In genomic region chr22:23418159-23418788, GRCh38 we compare ENCODE assay signal across 24 cellular contexts.
DNase-seq lines count a peak whose midpoint lies in the region; ATAC-seq, FAIRE-seq and TF ChIP-seq lines count a peak whose summit lies in the region.
"Had no signal": no experiment of that assay in that cellular context is flagged by ENCODE, and none has a peak within 500 bp of the region (broad histone marks: within the 10 kb centered on the region; RNA-seq: fewer than 3 reads in every experiment).

No MANE protein-coding gene starts in this region.

- peak; percentile 92 for DNase-seq in amniotic epithelial cell (ENCODE audit: low read depth)
- DNase-seq in coronary artery (ENCODE audit: low spot score), result peak; percentile 53
- no peak for DNase-seq in mesothelial cell of epicardium (ENCODE audit: low spot score in 2 of 2, unreplicated experiment in 2 of 2)
- DNase-seq in stimulated activated naive B cell treated with anti-CD40 and anti-IgM and Interleukin-4, amounts not matched to agents 10 μg/mL and 1 μg/mL and 100 μg/mL, for 72 hours, result no peak
- no peak for DNase-seq in natural killer cell treated with Interleukin-12 subunit alpha and Interleukin-12 subunit beta and Interleukin-15 and Interleukin-18, amount 100 ng/mL, for 72 hours (ENCODE audit: low spot score)
- DNase-seq in GM03348 (ENCODE audit: low spot score), result no peak
- DNase-seq in GM12891 (ENCODE audit: insufficient read length, low spot score), result no peak
- DNase-seq: CD4-positive, alpha-beta T cell; COR-L47; DMS79 treated with DMSO at 0.1 percent for 48 hours; GM23248; KBM-7; NCI-H1092 treated with DMSO at 0.1 percent for 48 hours; NCI-H1436 treated with DMSO at 0.1 percent for 48 hours; NCI-H2029; NCI-H2227 treated with DMSO at 0.1 percent for 48 hours; NCI-H510A; PC-9; RPMI8226; SHP77 had no signal

- no peak overlapping the region for H3K4me3 ChIP-seq in coronary artery
- H3K4me3 ChIP-seq: BLaER1, GM12878, GM23248, HAP-1, PC-9 had no signal

- FAIRE-seq in GM12891 (lab: Jason Lieb, UNC), result no peak
- FAIRE-seq: GM12878 had no signal

- no peak for TF ChIP-seq CTCF in coronary artery (IDR thresholded peaks at IDR 0.05)
- TF ChIP-seq CTCF in mesothelial cell of epicardium (IDR thresholded peaks at IDR 0.05; ENCODE audit: unreplicated experiment), result no peak

- no peak overlapping the region for H3K4me3 Mint-ChIP-seq in mesothelial cell of epicardium
- no peak overlapping the region for H3K4me3 Mint-ChIP-seq in stimulated activated naive B cell treated with anti-CD40 and anti-IgM and Interleukin-4, amounts not matched to agents 10 μg/mL and 1 μg/mL and 100 μg/mL, for 72 hours
- H3K4me3 Mint-ChIP-seq in natural killer cell treated with Interleukin-12 subunit alpha and Interleukin-12 subunit beta and Interleukin-15 and Interleukin-18, amount 100 ng/mL, for 72 hours, result no peak overlapping the region
- H3K4me3 Mint-ChIP-seq: CD4-positive, alpha-beta T cell had no signal

- H3K4me1 Mint-ChIP-seq in mesothelial cell of epicardium, result peaks cover 53% of the 10 kb centered on the region
- peaks cover 2 to 9% of the 10 kb centered on the region in 2 donors for H3K4me1 Mint-ChIP-seq in stimulated activated naive B cell treated with anti-CD40 and anti-IgM and Interleukin-4, amounts not matched to agents 10 μg/mL and 1 μg/mL and 100 μg/mL, for 72 hours
- peaks cover 0 to 2% of the 10 kb centered on the region in 2 donors for H3K4me1 Mint-ChIP-seq in natural killer cell treated with Interleukin-12 subunit alpha and Interleukin-12 subunit beta and Interleukin-15 and Interleukin-18, amount 100 ng/mL, for 72 hours (ENCODE audit: low read depth in 2 of 2)

- no peak for TF ChIP-seq POLR2A in GM12891 (IDR thresholded peaks at IDR 0.05; ENCODE audit: low read depth, low read length)

- no peaks in the 10 kb centered on the region for H3K36me3 Mint-ChIP-seq in mesothelial cell of epicardium
- no peaks in the 10 kb centered on the region for H3K36me3 Mint-ChIP-seq in stimulated activated naive B cell treated with anti-CD40 and anti-IgM and Interleukin-4, amounts not matched to agents 10 μg/mL and 1 μg/mL and 100 μg/mL, for 72 hours
- no peaks in the 10 kb centered on the region for H3K36me3 Mint-ChIP-seq in natural killer cell treated with Interleukin-12 subunit alpha and Interleukin-12 subunit beta and Interleukin-15 and Interleukin-18, amount 100 ng/mL, for 72 hours

- H3K27ac Mint-ChIP-seq in mesothelial cell of epicardium, result peak overlapping the region; percentile 39
- peak overlapping the region; percentile 57 for H3K27ac Mint-ChIP-seq in stimulated activated naive B cell treated with anti-CD40 and anti-IgM and Interleukin-4, amounts not matched to agents 10 μg/mL and 1 μg/mL and 100 μg/mL, for 72 hours
- H3K27ac Mint-ChIP-seq in natural killer cell treated with Interleukin-12 subunit alpha and Interleukin-12 subunit beta and Interleukin-15 and Interleukin-18, amount 100 ng/mL, for 72 hours, result no peak overlapping the region
- H3K27ac Mint-ChIP-seq: CD4-positive, alpha-beta T cell had no signal

- no peak overlapping the region for H3K27ac ChIP-seq in coronary artery
- H3K27ac ChIP-seq: BLaER1, GM23248, HL-60, PC-9 had no signal

- no peaks in the 10 kb centered on the region for H3K27me3 Mint-ChIP-seq in mesothelial cell of epicardium (ENCODE audit: low read depth)
- H3K27me3 Mint-ChIP-seq in stimulated activated naive B cell treated with anti-CD40 and anti-IgM and Interleukin-4, amounts not matched to agents 10 μg/mL and 1 μg/mL and 100 μg/mL, for 72 hours, result peaks cover 0 to 6% of the 10 kb centered on the region in 2 donors
- H3K27me3 Mint-ChIP-seq in natural killer cell treated with Interleukin-12 subunit alpha and Interleukin-12 subunit beta and Interleukin-15 and Interleukin-18, amount 100 ng/mL, for 72 hours, result peaks cover 10% of the 10 kb centered on the region in 2 donors

- no peaks in the 10 kb centered on the region for H3K9me3 Mint-ChIP-seq in mesothelial cell of epicardium
- no peaks in the 10 kb centered on the region for H3K9me3 Mint-ChIP-seq in stimulated activated naive B cell treated with anti-CD40 and anti-IgM and Interleukin-4, amounts not matched to agents 10 μg/mL and 1 μg/mL and 100 μg/mL, for 72 hours
- H3K9me3 Mint-ChIP-seq in natural killer cell treated with Interleukin-12 subunit alpha and Interleukin-12 subunit beta and Interleukin-15 and Interleukin-18, amount 100 ng/mL, for 72 hours, result no peaks in the 10 kb centered on the region
- H3K9me3 Mint-ChIP-seq: CD4-positive, alpha-beta T cell had no signal

- ATAC-seq in stimulated activated naive B cell treated with anti-CD40 and anti-IgM and Interleukin-4, amounts not matched to agents 10 μg/mL and 1 μg/mL and 100 μg/mL, for 72 hours (replicated peaks), result no peak
- no peak for ATAC-seq in natural killer cell treated with Interleukin-12 subunit alpha and Interleukin-12 subunit beta and Interleukin-15 and Interleukin-18, amount 100 ng/mL, for 72 hours
- ATAC-seq: GM12878 had no signal

TF ChIP-seq in GM12891, 5 proteins besides CTCF, POLR2A, EP300 and RAD21:
- TF ChIP-seq SPI1 (IDR thresholded peaks at IDR 0.05; ENCODE audit: low read depth, low read length) (no peak), POU2F2 (IDR thresholded peaks at IDR 0.05; ENCODE audit: low read depth, low read length) (no peak), POLR2AphosphoS5 (IDR thresholded peaks at IDR 0.05; ENCODE audit: low read depth, low read length) (no peak)
TF ChIP-seq in GM12891: peak in this region for 0.

Comparison
In these comparisons a context has a peak if more than half of its experiments do, and no peak if none do; other contexts are left out.
1. DNase-seq: peak in amniotic epithelial cell (single experiment) and coronary artery (single experiment); none in mesothelial cell of epicardium (0 of 2), stimulated activated naive B cell treated with anti-CD40 and anti-IgM and Interleukin-4, amounts not matched to agents 10 μg/mL and 1 μg/mL and 100 μg/mL, for 72 hours (single experiment), natural killer cell treated with Interleukin-12 subunit alpha and Interleukin-12 subunit beta and Interleukin-15 and Interleukin-18, amount 100 ng/mL, for 72 hours (single experiment), GM03348 (single experiment) and GM12891 (single experiment).
2. H3K27ac Mint-ChIP-seq: peak in mesothelial cell of epicardium (single experiment) and stimulated activated naive B cell treated with anti-CD40 and anti-IgM and Interleukin-4, amounts not matched to agents 10 μg/mL and 1 μg/mL and 100 μg/mL, for 72 hours (single experiment); none in natural killer cell treated with Interleukin-12 subunit alpha and Interleukin-12 subunit beta and Interleukin-15 and Interleukin-18, amount 100 ng/mL, for 72 hours (0 of 2).